Comparison of ENCODE assay signal across 1 cellular context in genomic region chr7:26101471-26102151, GRCh38.
TF ChIP-seq lines count a peak whose summit lies in the region.

No MANE protein-coding gene starts in this region.

TF ChIP-seq in SK-N-SH, 30 proteins besides CTCF, POLR2A, EP300 and RAD21 (continued from another document):
- TF ChIP-seq TAF1 (IDR thresholded peaks at IDR 0.05; ENCODE audit: borderline replicate concordance, low read depth, low read length) = no peak
- no peak for TF ChIP-seq CHD2 (IDR thresholded peaks at IDR 0.05; ENCODE audit: low read length, partially characterized antibody)
